ENCODE assay signal across 12 cellular contexts in genomic region chr2:60413069-60413818, GRCh38.
A peak's percentile ranks its signal among the peaks of the same experiment; 100 is the strongest.
DNase-seq lines count a peak whose midpoint lies in the region; ATAC-seq and TF ChIP-seq lines count a peak whose summit lies in the region.
"Had no signal": no experiment of that assay in that cellular context is flagged by ENCODE, and none has a peak within 500 bp of the region (broad histone marks: within the 10 kb centered on the region; RNA-seq: fewer than 3 reads in every experiment).

No MANE protein-coding gene starts in this region.

- TF ChIP-seq POLR2A in NB4 (IDR thresholded peaks at IDR 0.05; ENCODE audit: extremely low read depth, insufficient read length), result no peak

- intact Hi-C loops in right cardiac atrium (cut with DNase I), result no loop called here
- intact Hi-C loops in activated naive CD4-positive, alpha-beta T cell treated with anti-CD3 and anti-CD28 coated beads for 36 hours (cut with micrococcal nuclease), result no loop called here

- H3K27ac ChIP-seq in right cardiac atrium (ENCODE audit: low read length), result no peak overlapping the region

- no peaks in the 10 kb centered on the region for H3K36me3 Mint-ChIP-seq in activated naive CD8-positive, alpha-beta T cell treated with anti-CD3 and anti-CD28 coated beads, Interleukin-2, amount 50 U/mL, for 24 hours (ENCODE audit: low read depth)
- no peaks in the 10 kb centered on the region for H3K36me3 Mint-ChIP-seq in activated naive CD8-positive, alpha-beta T cell treated with anti-CD3 and anti-CD28 coated beads for 36 hours
- H3K36me3 Mint-ChIP-seq in activated naive CD4-positive, alpha-beta T cell treated with anti-CD3 and anti-CD28 coated beads for 36 hours (ENCODE audit: low read depth), result no peaks in the 10 kb centered on the region

- H3K4me1 Mint-ChIP-seq in activated naive CD8-positive, alpha-beta T cell treated with anti-CD3 and anti-CD28 coated beads, Interleukin-2, amount 50 U/mL, for 24 hours, result peaks cover 8% of the 10 kb centered on the region
- no peaks in the 10 kb centered on the region for H3K4me1 Mint-ChIP-seq in activated naive CD8-positive, alpha-beta T cell treated with anti-CD3 and anti-CD28 coated beads for 36 hours
- H3K4me1 Mint-ChIP-seq in activated naive CD4-positive, alpha-beta T cell treated with anti-CD3 and anti-CD28 coated beads for 36 hours (ENCODE audit: low read depth), result no peaks in the 10 kb centered on the region

- WGBS in right cardiac atrium, result 89% methylated on average over 4 of the region's 4 CpGs

- H3K27me3 ChIP-seq in right cardiac atrium (ENCODE audit: control insufficient read depth, insufficient read depth), result no peaks in the 10 kb centered on the region

- H3K27ac Mint-ChIP-seq in activated naive CD8-positive, alpha-beta T cell treated with anti-CD3 and anti-CD28 coated beads, Interleukin-2, amount 50 U/mL, for 24 hours, result peak overlapping the region; percentile 16
- H3K27ac Mint-ChIP-seq in activated naive CD8-positive, alpha-beta T cell treated with anti-CD3 and anti-CD28 coated beads for 36 hours, result no peak overlapping the region
- H3K27ac Mint-ChIP-seq in activated naive CD4-positive, alpha-beta T cell treated with anti-CD3 and anti-CD28 coated beads for 36 hours, result no peak overlapping the region
- H3K27ac Mint-ChIP-seq: H9 had no signal

- peaks cover 2% of the 10 kb centered on the region for H3K27me3 Mint-ChIP-seq in activated naive CD8-positive, alpha-beta T cell treated with anti-CD3 and anti-CD28 coated beads, Interleukin-2, amount 50 U/mL, for 24 hours
- peaks cover 3% of the 10 kb centered on the region for H3K27me3 Mint-ChIP-seq in activated naive CD8-positive, alpha-beta T cell treated with anti-CD3 and anti-CD28 coated beads for 36 hours
- H3K27me3 Mint-ChIP-seq in activated naive CD4-positive, alpha-beta T cell treated with anti-CD3 and anti-CD28 coated beads for 36 hours (ENCODE audit: low read depth), result peaks cover 5% of the 10 kb centered on the region

- TF ChIP-seq CTCF in NB4 (IDR thresholded peaks at IDR 0.05; ENCODE audit: low read depth, low read length) (no peak), foreskin fibroblast (IDR thresholded peaks at IDR 0.05; ENCODE audit: low read depth, low read length) (no peak)

- H3K4me3 ChIP-seq in NB4 (ENCODE audit: low read depth, low read length) (no peak overlapping the region), right cardiac atrium (ENCODE audit: low read length) (no peak overlapping the region), foreskin fibroblast (ENCODE audit: low read depth in 1 of 2, low read length in 2 of 2) (no peak overlapping the region)

- H3K9me3 ChIP-seq in right cardiac atrium (ENCODE audit: control insufficient read depth, low read length), result no peaks in the 10 kb centered on the region

- no peak for DNase-seq in activated naive CD8-positive, alpha-beta T cell treated with anti-CD3 and anti-CD28 coated beads, Interleukin-2, amount 50 U/mL, for 24 hours
- no peak for DNase-seq in activated naive CD8-positive, alpha-beta T cell treated with anti-CD3 and anti-CD28 coated beads for 36 hours
- DNase-seq in NB4 (ENCODE audit: low read depth) (peak; percentile 88), right cardiac atrium (no peak), foreskin fibroblast (no peak), DMS114 treated with DMSO at 0.1 percent for 48 hours (lab: John Stamatoyannopoulos, UW; ENCODE audit: unreplicated experiment) (no peak)
- no peak for DNase-seq in activated naive CD4-positive, alpha-beta T cell treated with anti-CD3 and anti-CD28 coated beads for 36 hours
- DNase-seq: activated CD4-positive, CD25-positive, alpha-beta regulatory T cell treated with anti-CD3 and anti-CD28 coated beads, Interleukin-2, amount 50 U/mL, for 72 hours; H9; NCI-H1436 treated with DMSO at 0.1 percent for 48 hours; NCI-H774 had no signal

- CTCF ChIA-PET in activated naive CD4-positive, alpha-beta T cell treated with anti-CD3 and anti-CD28 coated beads for 36 hours (lab: Charles Lee), result no interaction called here

- ATAC-seq in activated naive CD8-positive, alpha-beta T cell treated with anti-CD3 and anti-CD28 coated beads, Interleukin-2, amount 50 U/mL, for 24 hours, result no peak
- ATAC-seq in HG02852 (IDR thresholded peaks at IDR 0.05; ENCODE audit: unreplicated experiment) (peak; percentile 34), right cardiac atrium (no peak)

- no peak overlapping the region for H3K4me3 Mint-ChIP-seq in activated naive CD8-positive, alpha-beta T cell treated with anti-CD3 and anti-CD28 coated beads, Interleukin-2, amount 50 U/mL, for 24 hours
- no peak overlapping the region for H3K4me3 Mint-ChIP-seq in activated naive CD8-positive, alpha-beta T cell treated with anti-CD3 and anti-CD28 coated beads for 36 hours
- no peak overlapping the region for H3K4me3 Mint-ChIP-seq in activated naive CD4-positive, alpha-beta T cell treated with anti-CD3 and anti-CD28 coated beads for 36 hours
- H3K4me3 Mint-ChIP-seq: H9 had no signal

- peaks cover 4% of the 10 kb centered on the region for H3K9me3 Mint-ChIP-seq in activated naive CD8-positive, alpha-beta T cell treated with anti-CD3 and anti-CD28 coated beads, Interleukin-2, amount 50 U/mL, for 24 hours
- no peaks in the 10 kb centered on the region for H3K9me3 Mint-ChIP-seq in activated naive CD8-positive, alpha-beta T cell treated with anti-CD3 and anti-CD28 coated beads for 36 hours
- no peaks in the 10 kb centered on the region for H3K9me3 Mint-ChIP-seq in activated naive CD4-positive, alpha-beta T cell treated with anti-CD3 and anti-CD28 coated beads for 36 hours

- H3K4me1 ChIP-seq in right cardiac atrium (ENCODE audit: control insufficient read depth, insufficient read depth, low read length), result peaks cover 2% of the 10 kb centered on the region
